Comparison of ENCODE assay signal across 1 cellular context in the genomic region with DNA sequence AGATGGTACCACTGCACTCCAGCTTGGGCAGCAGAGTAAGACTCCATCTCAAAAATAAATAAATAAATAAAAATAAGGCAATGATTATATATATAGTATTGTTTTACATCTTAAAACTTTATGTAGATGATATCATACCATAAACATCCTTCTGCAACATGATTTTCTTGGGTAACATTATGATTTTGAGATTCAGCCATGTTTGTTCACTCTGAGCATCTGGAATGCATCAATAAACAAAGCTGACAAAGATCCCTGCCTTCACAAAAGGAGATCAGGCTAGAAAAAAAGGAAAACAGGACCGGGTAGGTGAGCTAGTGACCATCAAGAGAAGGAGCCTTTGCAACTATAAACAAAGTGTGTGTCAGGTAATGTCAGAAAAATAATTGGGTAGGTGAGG.
TF ChIP-seq lines count a peak whose summit lies in the region.

No MANE protein-coding gene starts in this region.

TF ChIP-seq in GM12878, 131 proteins besides CTCF, POLR2A, EP300 and RAD21:
- TF ChIP-seq, protein P1, sequence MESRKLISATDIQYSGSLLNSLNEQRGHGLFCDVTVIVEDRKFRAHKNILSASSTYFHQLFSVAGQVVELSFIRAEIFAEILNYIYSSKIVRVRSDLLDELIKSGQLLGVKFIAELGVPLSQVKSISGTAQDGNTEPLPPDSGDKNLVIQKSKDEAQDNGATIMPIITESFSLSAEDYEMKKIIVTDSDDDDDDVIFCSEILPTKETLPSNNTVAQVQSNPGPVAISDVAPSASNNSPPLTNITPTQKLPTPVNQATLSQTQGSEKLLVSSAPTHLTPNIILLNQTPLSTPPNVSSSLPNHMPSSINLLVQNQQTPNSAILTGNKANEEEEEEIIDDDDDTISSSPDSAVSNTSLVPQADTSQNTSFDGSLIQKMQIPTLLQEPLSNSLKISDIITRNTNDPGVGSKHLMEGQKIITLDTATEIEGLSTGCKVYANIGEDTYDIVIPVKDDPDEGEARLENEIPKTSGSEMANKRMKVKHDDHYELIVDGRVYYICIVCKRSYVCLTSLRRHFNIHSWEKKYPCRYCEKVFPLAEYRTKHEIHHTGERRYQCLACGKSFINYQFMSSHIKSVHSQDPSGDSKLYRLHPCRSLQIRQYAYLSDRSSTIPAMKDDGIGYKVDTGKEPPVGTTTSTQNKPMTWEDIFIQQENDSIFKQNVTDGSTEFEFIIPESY (IDR thresholded peaks at IDR 0.05), result no peak
- TF ChIP-seq, protein P2, sequence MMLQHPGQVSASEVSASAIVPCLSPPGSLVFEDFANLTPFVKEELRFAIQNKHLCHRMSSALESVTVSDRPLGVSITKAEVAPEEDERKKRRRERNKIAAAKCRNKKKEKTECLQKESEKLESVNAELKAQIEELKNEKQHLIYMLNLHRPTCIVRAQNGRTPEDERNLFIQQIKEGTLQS (IDR thresholded peaks at IDR 0.05; ENCODE audit: borderline replicate concordance, extremely low read depth, low read depth, low read length), result no peak
- TF ChIP-seq, protein P3, sequence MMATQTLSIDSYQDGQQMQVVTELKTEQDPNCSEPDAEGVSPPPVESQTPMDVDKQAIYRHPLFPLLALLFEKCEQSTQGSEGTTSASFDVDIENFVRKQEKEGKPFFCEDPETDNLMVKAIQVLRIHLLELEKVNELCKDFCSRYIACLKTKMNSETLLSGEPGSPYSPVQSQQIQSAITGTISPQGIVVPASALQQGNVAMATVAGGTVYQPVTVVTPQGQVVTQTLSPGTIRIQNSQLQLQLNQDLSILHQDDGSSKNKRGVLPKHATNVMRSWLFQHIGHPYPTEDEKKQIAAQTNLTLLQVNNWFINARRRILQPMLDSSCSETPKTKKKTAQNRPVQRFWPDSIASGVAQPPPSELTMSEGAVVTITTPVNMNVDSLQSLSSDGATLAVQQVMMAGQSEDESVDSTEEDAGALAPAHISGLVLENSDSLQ (IDR thresholded peaks at IDR 0.05), result no peak
- TF ChIP-seq, protein P4, sequence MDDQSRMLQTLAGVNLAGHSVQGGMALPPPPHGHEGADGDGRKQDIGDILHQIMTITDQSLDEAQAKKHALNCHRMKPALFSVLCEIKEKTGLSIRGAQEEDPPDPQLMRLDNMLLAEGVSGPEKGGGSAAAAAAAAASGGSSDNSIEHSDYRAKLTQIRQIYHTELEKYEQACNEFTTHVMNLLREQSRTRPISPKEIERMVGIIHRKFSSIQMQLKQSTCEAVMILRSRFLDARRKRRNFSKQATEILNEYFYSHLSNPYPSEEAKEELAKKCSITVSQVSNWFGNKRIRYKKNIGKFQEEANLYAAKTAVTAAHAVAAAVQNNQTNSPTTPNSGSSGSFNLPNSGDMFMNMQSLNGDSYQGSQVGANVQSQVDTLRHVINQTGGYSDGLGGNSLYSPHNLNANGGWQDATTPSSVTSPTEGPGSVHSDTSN (IDR thresholded peaks at IDR 0.05; ENCODE audit: insufficient replicate concordance, low read depth, low read length), result no peak
- TF ChIP-seq LARP7 (IDR thresholded peaks at IDR 0.05) (no peak), SMAD5 (IDR thresholded peaks at IDR 0.05; ENCODE audit: low read depth) (no peak), ZNF274 (IDR thresholded peaks at IDR 0.05; ENCODE audit: insufficient read depth, insufficient read length) (no peak), SPI1 (IDR thresholded peaks at IDR 0.05; ENCODE audit: borderline replicate concordance, insufficient read depth, low read depth, low read length) (no peak)
- TF ChIP-seq, protein P5, sequence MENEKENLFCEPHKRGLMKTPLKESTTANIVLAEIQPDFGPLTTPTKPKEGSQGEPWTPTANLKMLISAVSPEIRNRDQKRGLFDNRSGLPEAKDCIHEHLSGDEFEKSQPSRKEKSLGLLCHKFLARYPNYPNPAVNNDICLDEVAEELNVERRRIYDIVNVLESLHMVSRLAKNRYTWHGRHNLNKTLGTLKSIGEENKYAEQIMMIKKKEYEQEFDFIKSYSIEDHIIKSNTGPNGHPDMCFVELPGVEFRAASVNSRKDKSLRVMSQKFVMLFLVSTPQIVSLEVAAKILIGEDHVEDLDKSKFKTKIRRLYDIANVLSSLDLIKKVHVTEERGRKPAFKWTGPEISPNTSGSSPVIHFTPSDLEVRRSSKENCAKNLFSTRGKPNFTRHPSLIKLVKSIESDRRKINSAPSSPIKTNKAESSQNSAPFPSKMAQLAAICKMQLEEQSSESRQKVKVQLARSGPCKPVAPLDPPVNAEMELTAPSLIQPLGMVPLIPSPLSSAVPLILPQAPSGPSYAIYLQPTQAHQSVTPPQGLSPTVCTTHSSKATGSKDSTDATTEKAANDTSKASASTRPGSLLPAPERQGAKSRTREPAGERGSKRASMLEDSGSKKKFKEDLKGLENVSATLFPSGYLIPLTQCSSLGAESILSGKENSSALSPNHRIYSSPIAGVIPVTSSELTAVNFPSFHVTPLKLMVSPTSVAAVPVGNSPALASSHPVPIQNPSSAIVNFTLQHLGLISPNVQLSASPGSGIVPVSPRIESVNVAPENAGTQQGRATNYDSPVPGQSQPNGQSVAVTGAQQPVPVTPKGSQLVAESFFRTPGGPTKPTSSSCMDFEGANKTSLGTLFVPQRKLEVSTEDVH (IDR thresholded peaks at IDR 0.05; ENCODE audit: low read depth, partially characterized antibody), result no peak
